Comparison of ENCODE assay signal across 18 cellular contexts in genomic region chr1:242178924-242179708, GRCh38.
DNase-seq lines count a peak whose midpoint lies in the region; ATAC-seq lines count a peak whose summit lies in the region.
"Had no signal": no experiment of that assay in that cellular context is flagged by ENCODE, and none has a peak within 500 bp of the region (broad histone marks: within the 10 kb centered on the region; RNA-seq: fewer than 3 reads in every experiment).

No MANE protein-coding gene starts in this region.

- no peak overlapping the region for H3K27ac Mint-ChIP-seq in activated naive CD8-positive, alpha-beta T cell treated with anti-CD3 and anti-CD28 coated beads, Interleukin-2, amount 50 U/mL, for 24 hours
- H3K27ac Mint-ChIP-seq: activated T-cell treated with anti-CD3 and anti-CD28 coated beads, Interleukin-2, amount 50 U/mL, for 72 hours; IgD-negative memory B cell had no signal

- peak; percentile 25 for ATAC-seq in GM21528 (IDR thresholded peaks at IDR 0.05; ENCODE audit: low FRiP score, unreplicated experiment)
- no peak for ATAC-seq in HG03045 (IDR thresholded peaks at IDR 0.05; ENCODE audit: unreplicated experiment)
- ATAC-seq in activated naive CD8-positive, alpha-beta T cell treated with anti-CD3 and anti-CD28 coated beads, Interleukin-2, amount 50 U/mL, for 24 hours = no peak
- ATAC-seq: activated T-cell treated with anti-CD3 and anti-CD28 coated beads, Interleukin-2, amount 50 U/mL, for 72 hours; left lobe of liver; psoas muscle had no signal

- peak; percentile 64 for DNase-seq in COR-L47 (lab: John Stamatoyannopoulos, UW)
- DNase-seq in NCI-H2227 (lab: John Stamatoyannopoulos, UW; ENCODE audit: unreplicated experiment) = peak; percentile 60
- peak; percentile 41 to 88 for DNase-seq in hippocampal formation (lab: John Stamatoyannopoulos, UW)
- no peak for DNase-seq in ACHN
- no peak for DNase-seq in NCI-H2196 (lab: John Stamatoyannopoulos, UW; ENCODE audit: unreplicated experiment)
- no peak for DNase-seq in activated naive CD8-positive, alpha-beta T cell treated with anti-CD3 and anti-CD28 coated beads, Interleukin-2, amount 50 U/mL, for 24 hours
- DNase-seq: activated CD4-positive, alpha-beta T cell treated with anti-CD3 and anti-CD28 coated beads for 48 hours; activated T-cell treated with anti-CD3 and anti-CD28 coated beads, Interleukin-2, amount 50 U/mL, for 72 hours; cerebellar nuclear complex; GF-D8; glutamatergic neuron; NCI-H1048; psoas muscle; SHP77 had no signal

- no peaks in the 10 kb centered on the region for H3K4me1 Mint-ChIP-seq in activated naive CD8-positive, alpha-beta T cell treated with anti-CD3 and anti-CD28 coated beads, Interleukin-2, amount 50 U/mL, for 24 hours
- H3K4me1 Mint-ChIP-seq: IgD-negative memory B cell had no signal

- H3K9me3 Mint-ChIP-seq in activated naive CD8-positive, alpha-beta T cell treated with anti-CD3 and anti-CD28 coated beads, Interleukin-2, amount 50 U/mL, for 24 hours = peaks cover 11% of the 10 kb centered on the region

- H3K27me3 Mint-ChIP-seq in activated naive CD8-positive, alpha-beta T cell treated with anti-CD3 and anti-CD28 coated beads, Interleukin-2, amount 50 U/mL, for 24 hours = no peaks in the 10 kb centered on the region

- H3K36me3 Mint-ChIP-seq in activated naive CD8-positive, alpha-beta T cell treated with anti-CD3 and anti-CD28 coated beads, Interleukin-2, amount 50 U/mL, for 24 hours (ENCODE audit: low read depth) = no peaks in the 10 kb centered on the region
- H3K36me3 Mint-ChIP-seq: IgD-negative memory B cell had no signal

- in situ Hi-C loops in ACHN (cut with HindIII; ENCODE audit: low pct_ligation_motif_present, low pct_unique_long_range_greater_than_20kb, low sequenced_read_pairs) = no loop called here

- H3K4me3 Mint-ChIP-seq in activated naive CD8-positive, alpha-beta T cell treated with anti-CD3 and anti-CD28 coated beads, Interleukin-2, amount 50 U/mL, for 24 hours = no peak overlapping the region
- H3K4me3 Mint-ChIP-seq: activated T-cell treated with anti-CD3 and anti-CD28 coated beads, Interleukin-2, amount 50 U/mL, for 72 hours; IgD-negative memory B cell had no signal

Comparison
In these comparisons a context has a peak if more than half of its experiments do, and no peak if none do; other contexts are left out.
1. DNase-seq: peak in COR-L47 (single experiment), NCI-H2227 (single experiment) and hippocampal formation (2 of 2); none in ACHN (single experiment), NCI-H2196 (single experiment) and activated naive CD8-positive, alpha-beta T cell treated with anti-CD3 and anti-CD28 coated beads, Interleukin-2, amount 50 U/mL, for 24 hours (single experiment).